In genomic region chr11:18012314-18012905, GRCh38 we compare ENCODE assay signal across 8 cellular contexts. TPM values are rescaled to one million over a fixed set of nuclear protein-coding genes. Genes with fewer than 3 reads are reported as not detected.
DNase-seq lines count a peak whose midpoint lies in the region; ATAC-seq and TF ChIP-seq lines count a peak whose summit lies in the region.

No MANE protein-coding gene starts in this region.

- peak overlapping the region; percentile 74 for H3K4me3 ChIP-seq in BLaER1

- peaks cover 28% of the 10 kb centered on the region for H4K20me1 ChIP-seq in BLaER1

- no peaks in the 10 kb centered on the region; the same call in 1 of the 2 replicates for H3K36me3 ChIP-seq in BLaER1

- POLR2A ChIA-PET in activated CD8-positive, alpha-beta T cell treated with anti-CD3 and anti-CD28 coated beads, Interleukin-2, amount 10 ng/mL, durations not matched to agents 7 days and 5 days (lab: Charles Lee): interaction anchor here (0.7 to 2.3 kb wide), 5 partner anchors 9 to 387 kb away, joined by 3 to 10 read pairs (median 5); partner anchors contain the start of gene SAAL1

- H3K9me3 Mint-ChIP-seq in activated CD8-positive, alpha-beta T cell treated with anti-CD3 and anti-CD28 coated beads, Interleukin-2, amount 10 ng/mL, durations not matched to agents 7 days and 5 days (ENCODE audit: insufficient read depth): no peaks in the 10 kb centered on the region
- H3K9me3 Mint-ChIP-seq in nephron progenitor cell: no peaks in the 10 kb centered on the region

- peak overlapping the region; percentile 89 for H3K4me2 ChIP-seq in BLaER1

- peak overlapping the region; percentile 78 for H3K9ac ChIP-seq in BLaER1

- ATAC-seq in GM19455 (IDR thresholded peaks at IDR 0.05; ENCODE audit: unreplicated experiment) (peak; percentile 6), GM18502 (IDR thresholded peaks at IDR 0.05; ENCODE audit: poor library complexity, unreplicated experiment) (no peak), GM21737 (IDR thresholded peaks at IDR 0.05; ENCODE audit: unreplicated experiment) (no peak)
- ATAC-seq in activated CD8-positive, alpha-beta T cell treated with anti-CD3 and anti-CD28 coated beads, Interleukin-2, amount 10 ng/mL, durations not matched to agents 7 days and 5 days: peak; percentile 8

- TF ChIP-seq CTCF in nephron progenitor cell (IDR thresholded peaks at IDR 0.05): no peak

- CTCF ChIA-PET in activated CD8-positive, alpha-beta T cell treated with anti-CD3 and anti-CD28 coated beads, Interleukin-2, amount 10 ng/mL, durations not matched to agents 7 days and 5 days (lab: Charles Lee): interaction anchor here (2.2 to 3.2 kb wide), 2 partner anchors 92 to 94 kb away, joined by 5 to 14 read pairs; partner anchors contain the start of gene SAAL1

- H3K9me3 ChIP-seq in BLaER1: no peaks in the 10 kb centered on the region

- no peaks in the 10 kb centered on the region for H3K27me3 ChIP-seq in BLaER1

- no peaks in the 10 kb centered on the region for H3K36me3 Mint-ChIP-seq in activated CD8-positive, alpha-beta T cell treated with anti-CD3 and anti-CD28 coated beads, Interleukin-2, amount 10 ng/mL, durations not matched to agents 7 days and 5 days (ENCODE audit: low read depth)
- H3K36me3 Mint-ChIP-seq in nephron progenitor cell (ENCODE audit: low read depth): peaks cover 5% of the 10 kb centered on the region

- H3K4me1 Mint-ChIP-seq in activated CD8-positive, alpha-beta T cell treated with anti-CD3 and anti-CD28 coated beads, Interleukin-2, amount 10 ng/mL, durations not matched to agents 7 days and 5 days (ENCODE audit: low read depth): peaks cover 34% of the 10 kb centered on the region
- H3K4me1 Mint-ChIP-seq in nephron progenitor cell: peaks cover 28% of the 10 kb centered on the region

- H3K4me3 Mint-ChIP-seq in activated CD8-positive, alpha-beta T cell treated with anti-CD3 and anti-CD28 coated beads, Interleukin-2, amount 10 ng/mL, durations not matched to agents 7 days and 5 days: peak overlapping the region; percentile 90
- peak overlapping the region; percentile 94 for H3K4me3 Mint-ChIP-seq in nephron progenitor cell

- H3K4me1 ChIP-seq in BLaER1: peaks cover 24% of the 10 kb centered on the region

- peak; percentile 31 for DNase-seq in M059J (ENCODE audit: low read depth)
- DNase-seq in activated CD8-positive, alpha-beta T cell treated with anti-CD3 and anti-CD28 coated beads, Interleukin-2, amount 10 ng/mL, durations not matched to agents 7 days and 5 days: peak; percentile 35
- peak; percentile 16 for DNase-seq in fibroblast of peridontal ligament (ENCODE audit: extremely low read depth)
- DNase-seq in nephron progenitor cell: no peak

- H3K27ac Mint-ChIP-seq in activated CD8-positive, alpha-beta T cell treated with anti-CD3 and anti-CD28 coated beads, Interleukin-2, amount 10 ng/mL, durations not matched to agents 7 days and 5 days: peak overlapping the region; percentile 88
- peak overlapping the region; percentile 24 for H3K27ac Mint-ChIP-seq in nephron progenitor cell

- no peaks in the 10 kb centered on the region for H3K27me3 Mint-ChIP-seq in activated CD8-positive, alpha-beta T cell treated with anti-CD3 and anti-CD28 coated beads, Interleukin-2, amount 10 ng/mL, durations not matched to agents 7 days and 5 days (ENCODE audit: low read depth)
- peaks cover 43% of the 10 kb centered on the region for H3K27me3 Mint-ChIP-seq in nephron progenitor cell (ENCODE audit: low read depth, poor library complexity)

- H3K27ac ChIP-seq in BLaER1: peak overlapping the region; percentile 78

RNA-seq across cellular contexts. Expression of gene SERGEF, which starts 0.4 kb away (rescaled TPM):
- 28.5 and 32.2 TPM in 2 replicates for total RNA-seq in M059J (2014; rRNA removed; shearing (Covaris generic))
- total RNA-seq in activated CD8-positive, alpha-beta T cell treated with anti-CD3 and anti-CD28 coated beads, Interleukin-2, amount 10 ng/mL, durations not matched to agents 7 days and 5 days: 10 to 100 TPM; 31.9 to 35.4 TPM

RNA-seq across cellular contexts. Expression of gene TPH1, which starts 33.7 kb away (rescaled TPM):
- 0.64 TPM in 1 of 2 replicates, not detected in the other for total RNA-seq in M059J (2014; rRNA removed; shearing (Covaris generic))
- under 1 TPM; 0.21 to 0.55 TPM for total RNA-seq in activated CD8-positive, alpha-beta T cell treated with anti-CD3 and anti-CD28 coated beads, Interleukin-2, amount 10 ng/mL, durations not matched to agents 7 days and 5 days

Comparison
In these comparisons a context has a peak if more than half of its experiments do, and no peak if none do; other contexts are left out.
1. ATAC-seq: peak in GM19455 (single experiment) and activated CD8-positive, alpha-beta T cell treated with anti-CD3 and anti-CD28 coated beads, Interleukin-2, amount 10 ng/mL, durations not matched to agents 7 days and 5 days (single experiment); none in GM18502 (single experiment) and GM21737 (single experiment).